In genomic region chr11:77473801-77474508, GRCh38 we compare ENCODE assay signal across 1 cellular context.
A peak's percentile ranks its signal among the peaks of the same experiment; 100 is the strongest.
TF ChIP-seq lines count a peak whose summit lies in the region.

PAK1 (minus strand) TSS chr11:77474094; CDS start chr11:77392520, 81,574 bp downstream.

TF ChIP-seq in HepG2, 621 proteins besides CTCF, POLR2A, EP300 and RAD21 (continued from another document and continues in another):
- no peak for TF ChIP-seq ZNF770 (CRISPR knock-in tag; IDR thresholded peaks at IDR 0.05)
- TF ChIP-seq ZHX2 (IDR thresholded peaks at IDR 0.05; ENCODE audit: low read depth), result peak; percentile 97
- TF ChIP-seq ZHX2 (CRISPR knock-in tag; IDR thresholded peaks at IDR 0.05; ENCODE audit: borderline replicate concordance), result no peak
- no peak for TF ChIP-seq ARNTL (CRISPR knock-in tag; IDR thresholded peaks at IDR 0.05)
- no peak for TF ChIP-seq ZFP1 (CRISPR knock-in tag; IDR thresholded peaks at IDR 0.05)
- TF ChIP-seq HNRNPUL1 (IDR thresholded peaks at IDR 0.05; ENCODE audit: low read depth, low read length), result no peak
- no peak for TF ChIP-seq ZSCAN29 (CRISPR knock-in tag; conservative IDR thresholded peaks at IDR 0.05)
- no peak for TF ChIP-seq ZXDC (CRISPR knock-in tag; IDR thresholded peaks at IDR 0.05)
- TF ChIP-seq AHDC1 (CRISPR knock-in tag; IDR thresholded peaks at IDR 0.05; ENCODE audit: borderline replicate concordance), result no peak
- TF ChIP-seq CBFB (CRISPR knock-in tag; IDR thresholded peaks at IDR 0.05), result 0 out of 2 replicates have a peak, but pooled peaks have one; percentile 46
- TF ChIP-seq U2AF1 (optimal IDR thresholded peaks at IDR 0.05; ENCODE audit: low read depth, low read length), result no peak
- no peak for TF ChIP-seq ZBTB7A (CRISPR knock-in tag; IDR thresholded peaks at IDR 0.05)
- TF ChIP-seq ZNF17 (CRISPR knock-in tag; IDR thresholded peaks at IDR 0.05), result no peak
- peak; percentile 72 for TF ChIP-seq FOSL2 (CRISPR knock-in tag; IDR thresholded peaks at IDR 0.05)
- TF ChIP-seq PBX3 (CRISPR knock-in tag; IDR thresholded peaks at IDR 0.05; ENCODE audit: borderline replicate concordance), result no peak
- no peak for TF ChIP-seq RFX1 (IDR thresholded peaks at IDR 0.05)
- peak; percentile 98 for TF ChIP-seq HNRNPK (IDR thresholded peaks at IDR 0.05; ENCODE audit: low read depth, low read length, poor library complexity, severe bottlenecking)
- no peak for TF ChIP-seq ELF4 (CRISPR knock-in tag; IDR thresholded peaks at IDR 0.05; ENCODE audit: borderline replicate concordance)
- TF ChIP-seq ZBTB7B (CRISPR knock-in tag; IDR thresholded peaks at IDR 0.05), result peak; percentile 40; the same call in 1 of the 2 replicates
- no peak for TF ChIP-seq DZIP1 (CRISPR knock-in tag; IDR thresholded peaks at IDR 0.05)
- TF ChIP-seq ZBTB44 (CRISPR knock-in tag; IDR thresholded peaks at IDR 0.05), result no peak
- TF ChIP-seq SIX4 (CRISPR knock-in tag; IDR thresholded peaks at IDR 0.05), result no peak
- TF ChIP-seq CREBL2 (CRISPR knock-in tag; IDR thresholded peaks at IDR 0.05; ENCODE audit: borderline replicate concordance), result no peak
- no peak for TF ChIP-seq NFKBIZ (CRISPR knock-in tag; IDR thresholded peaks at IDR 0.05)
- peak; percentile 66 for TF ChIP-seq CEBPG (CRISPR knock-in tag; IDR thresholded peaks at IDR 0.05)
- no peak for TF ChIP-seq ZNF253 (CRISPR knock-in tag; IDR thresholded peaks at IDR 0.05; ENCODE audit: borderline replicate concordance)
- TF ChIP-seq ZNF546 (CRISPR knock-in tag; conservative IDR thresholded peaks at IDR 0.05), result no peak
- no peak for TF ChIP-seq ZNF234 (CRISPR knock-in tag; conservative IDR thresholded peaks at IDR 0.05)
